15 cellular contexts compared by ENCODE assay signal in genomic region chr7:112022128-112022527, GRCh38.
"Had no signal": no experiment of that assay in that cellular context is flagged by ENCODE, and none has a peak within 500 bp of the region (broad histone marks: within the 10 kb centered on the region; RNA-seq: fewer than 3 reads in every experiment).

No MANE protein-coding gene starts in this region.

- ATAC-seq: activated CD4-positive, alpha-beta T cell treated with anti-CD3 and anti-CD28 coated beads for 36 hours; activated CD8-positive, alpha-beta T cell treated with anti-CD3 and anti-CD28 coated beads for 36 hours; stimulated activated naive CD8-positive, alpha-beta T cell treated with anti-CD3 and anti-CD28 coated beads, Interleukin-15, amount 100 ng/mL, for 72 hours had no signal

- FAIRE-seq: colon, frontal cortex, kidney had no signal

- H3K36me3 ChIP-seq: cardiac muscle cell, thoracic aorta, vagina, WERI-Rb-1 had no signal

- H3K4me3 ChIP-seq: cardiac muscle cell, thoracic aorta, vagina had no signal

- H3K27ac ChIP-seq: cardiac muscle cell, thoracic aorta, vagina, WERI-Rb-1 had no signal

- H3K9me3 ChIP-seq: thoracic aorta, vagina had no signal

- DNase-seq: activated CD4-positive, alpha-beta T cell treated with anti-CD3 and anti-CD28 coated beads for 36 hours; activated CD8-positive, alpha-beta memory T cell treated with anti-CD3 and anti-CD28 coated beads, Interleukin-2, amount 50 U/mL, for 48 hours; activated CD8-positive, alpha-beta T cell treated with anti-CD3 and anti-CD28 coated beads for 36 hours; activated naive CD4-positive, alpha-beta T cell; kidney; nucleus accumbens; stimulated activated CD4-positive, alpha-beta T cell treated with anti-CD3 and anti-CD28 coated beads, Interleukin-2, amount 100 ng/mL, for 48 hours; stimulated activated CD8-positive, alpha-beta memory T cell treated with anti-CD3 and anti-CD28 coated beads, Interleukin-4, amount 100 ng/mL, for 48 hours; stimulated activated naive CD8-positive, alpha-beta T cell treated with anti-CD3 and anti-CD28 coated beads, Interleukin-15, amount 100 ng/mL, for 72 hours; WERI-Rb-1 had no signal

- H3K27me3 ChIP-seq: cardiac muscle cell, vagina had no signal
